In the genomic region with DNA sequence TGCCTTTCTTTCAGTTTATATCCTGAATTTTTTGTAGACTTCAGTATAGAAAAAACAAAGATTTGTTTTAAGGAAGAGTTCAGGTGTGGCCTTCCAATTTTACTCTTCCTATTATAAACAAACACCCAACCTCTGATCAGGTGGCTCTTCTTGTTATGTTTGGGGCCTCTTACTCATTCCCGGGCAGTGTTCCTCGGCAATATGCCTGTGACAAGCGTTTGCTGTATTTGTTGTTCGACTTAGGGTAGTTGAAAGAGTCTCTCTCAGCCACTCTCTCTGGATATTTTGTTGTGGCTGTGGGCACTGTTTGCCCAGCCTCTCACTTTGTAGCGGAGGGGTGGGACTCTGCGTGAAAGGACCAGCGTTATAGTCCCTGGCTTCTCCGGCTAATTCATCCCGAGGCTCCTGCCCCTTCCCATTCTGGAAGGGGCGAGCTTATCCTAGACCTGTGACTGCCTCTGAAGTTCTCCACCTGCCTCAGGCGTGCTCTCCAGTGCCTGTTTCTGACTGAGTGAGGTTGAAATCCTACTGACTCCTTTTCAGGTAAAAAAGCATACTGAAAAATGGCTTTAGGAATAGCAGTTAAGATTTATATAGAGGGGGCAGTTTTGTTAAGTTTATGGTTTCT, we compare ENCODE assay signal across 19 cellular contexts.
A peak's percentile ranks its signal among the peaks of the same experiment; 100 is the strongest.
DNase-seq lines count a peak whose midpoint lies in the region; ATAC-seq and TF ChIP-seq lines count a peak whose summit lies in the region.
"Had no signal": no experiment of that assay in that cellular context is flagged by ENCODE, and none has a peak within 500 bp of the region (broad histone marks: within the 10 kb centered on the region; RNA-seq: fewer than 3 reads in every experiment).

No MANE protein-coding gene starts in this region.

- TF ChIP-seq CTCF in HFFc6 (IDR thresholded peaks at IDR 0.05) (no peak), progenitor cell of endocrine pancreas (IDR thresholded peaks at IDR 0.05; ENCODE audit: unreplicated experiment) (no peak)

- DNase-seq in HFFc6 (no peak), NCI-H510A (lab: John Stamatoyannopoulos, UW) (peak; percentile 27), Right ventricle myocardium superior (no peak), progenitor cell of endocrine pancreas (ENCODE audit: low spot score, unreplicated experiment) (no peak), mucosa of gallbladder (ENCODE audit: low spot score) (no peak), NCI-H1694 treated with DMSO at 0.1 percent for 48 hours (lab: John Stamatoyannopoulos, UW) (no peak), mesenteric fat pad (ENCODE audit: low spot score) (no peak)
- DNase-seq: activated CD4-positive, alpha-beta T cell treated with anti-CD3 and anti-CD28 coated beads for 1 hour; activated CD8-positive, alpha-beta memory T cell treated with anti-CD3 and anti-CD28 coated beads, Interleukin-2, amount 50 U/mL, for 48 hours; activated naive CD4-positive, alpha-beta T cell treated with anti-CD3 and anti-CD28 coated beads for 36 hours; cortex of kidney; immature natural killer cell; mesendoderm; MV-4-11; NCI-H2171 treated with DMSO at 0.1 percent for 48 hours; stimulated activated CD4-positive, alpha-beta T cell treated with anti-CD3 and anti-CD28 coated beads, Interleukin-4, amount 100 ng/mL, for 24 hours; stimulated activated CD8-positive, alpha-beta memory T cell treated with anti-CD3 and anti-CD28 coated beads, Interleukin-4, amount 100 ng/mL, for 48 hours had no signal

- intact Hi-C loops in Right ventricle myocardium superior (cut with DNase I): no loop called here

- ATAC-seq in Right ventricle myocardium superior (ENCODE audit: poor library complexity): peak; percentile 56
- no peak for ATAC-seq in HG03469 (IDR thresholded peaks at IDR 0.05; ENCODE audit: unreplicated experiment)
- ATAC-seq: esophagus mucosa had no signal

- H3K36me3 Mint-ChIP-seq in HFFc6 (ENCODE audit: low read depth): 0 out of 2 replicates have a peak, but pooled peaks cover 13% of the 10 kb centered on the region
- no peaks in the 10 kb centered on the region for H3K36me3 Mint-ChIP-seq in progenitor cell of endocrine pancreas (ENCODE audit: insufficient read depth)
- H3K36me3 Mint-ChIP-seq: immature natural killer cell had no signal

- H3K27me3 Mint-ChIP-seq in HFFc6 (ENCODE audit: insufficient read depth) (no peaks in the 10 kb centered on the region), progenitor cell of endocrine pancreas (no peaks in the 10 kb centered on the region)

- H3K4me1 Mint-ChIP-seq in HFFc6 (ENCODE audit: low read depth): peaks cover 68% of the 10 kb centered on the region
- H3K4me1 Mint-ChIP-seq in progenitor cell of endocrine pancreas (ENCODE audit: low read depth): peaks cover 2% of the 10 kb centered on the region
- H3K4me1 Mint-ChIP-seq: immature natural killer cell had no signal

- peak overlapping the region; percentile 12; the same call in 1 of the 2 replicates for H3K27ac Mint-ChIP-seq in HFFc6
- peak overlapping the region; percentile 7 for H3K27ac Mint-ChIP-seq in progenitor cell of endocrine pancreas
- H3K27ac Mint-ChIP-seq: activated naive CD4-positive, alpha-beta T cell treated with anti-CD3 and anti-CD28 coated beads for 36 hours; immature natural killer cell had no signal

- no peak overlapping the region for H3K4me3 Mint-ChIP-seq in HFFc6
- H3K4me3 Mint-ChIP-seq in progenitor cell of endocrine pancreas (ENCODE audit: low read depth): no peak overlapping the region
- H3K4me3 Mint-ChIP-seq: activated naive CD4-positive, alpha-beta T cell treated with anti-CD3 and anti-CD28 coated beads for 36 hours; immature natural killer cell had no signal

- H3K9me3 Mint-ChIP-seq in HFFc6 (no peaks in the 10 kb centered on the region), progenitor cell of endocrine pancreas (ENCODE audit: low read depth) (no peaks in the 10 kb centered on the region)
- H3K9me3 Mint-ChIP-seq: activated naive CD4-positive, alpha-beta T cell treated with anti-CD3 and anti-CD28 coated beads for 36 hours had no signal
